In genomic region chr11:109088061-109088460, GRCh38 we compare ENCODE assay signal across 26 cellular contexts.
"Had no signal": no experiment of that assay in that cellular context is flagged by ENCODE, and none has a peak within 500 bp of the region (broad histone marks: within the 10 kb centered on the region; RNA-seq: fewer than 3 reads in every experiment).

No MANE protein-coding gene starts in this region.

- H3K27ac ChIP-seq: brain microvascular endothelial cell, gastrocnemius medialis, ovary, sigmoid colon, stomach, thyroid gland, upper lobe of right lung, WERI-Rb-1 had no signal

- H3K4me3 ChIP-seq: gastrocnemius medialis, ovary, sigmoid colon, stomach, thyroid gland, upper lobe of right lung had no signal

- DNase-seq: activated CD4-positive, alpha-beta memory T cell treated with anti-CD3 and anti-CD28 coated beads, Interleukin-2, amount 10 ng/mL, durations not matched to agents 7 days and 5 days; activated CD4-positive, alpha-beta T cell treated with anti-CD3 and anti-CD28 coated beads for 48 hours; activated CD8-positive, alpha-beta memory T cell treated with anti-CD3 and anti-CD28 coated beads, Interleukin-2, amount 50 U/mL, for 48 hours; activated gamma-delta T cell treated with Interleukin-2 at 50 U/mL for 16 hours; activated naive CD4-positive, alpha-beta T cell treated with anti-CD3 and anti-CD28 coated beads, Interleukin-2, amount 50 U/mL, for 16 hours; activated T-cell treated with anti-CD3 and anti-CD28 coated beads, Interleukin-2, amount 50 U/mL, for 24 hours; amniotic stem cell; brain microvascular endothelial cell; cortex of kidney; effector memory CD8-positive, alpha-beta T cell; erythroblast; gastrocnemius medialis; glutamatergic neuron; midbrain; naive thymus-derived CD4-positive, alpha-beta T cell; ovary; sigmoid colon; small intestine; stimulated activated CD4-positive, alpha-beta T cell treated with anti-CD3 and anti-CD28 coated beads, Interleukin-2, amount 100 ng/mL, for 24 hours; stimulated activated naive B cell treated with anti-CD40 and anti-IgM and Interleukin-4, amounts not matched to agents 10 μg/mL and 1 μg/mL and 100 μg/mL, for 72 hours; stomach; thyroid gland; upper lobe of right lung; WERI-Rb-1 had no signal

- ATAC-seq: activated CD4-positive, CD25-positive, alpha-beta regulatory T cell treated with anti-CD3 and anti-CD28 coated beads, Interleukin-2, amount 50 U/mL, for 24 hours; activated T-helper 17 cell treated with anti-CD3 and anti-CD28 coated beads, Interleukin-2, amount 50 U/mL, for 72 hours; effector memory CD8-positive, alpha-beta T cell; gastrocnemius medialis; naive thymus-derived CD4-positive, alpha-beta T cell; stimulated activated naive B cell treated with anti-CD40 and anti-IgM and Interleukin-4, amounts not matched to agents 10 μg/mL and 1 μg/mL and 100 μg/mL, for 72 hours; upper lobe of right lung had no signal

- H3K27me3 ChIP-seq: brain microvascular endothelial cell, gastrocnemius medialis, ovary, sigmoid colon, stomach, thyroid gland, upper lobe of right lung had no signal

- H3K9me3 ChIP-seq: gastrocnemius medialis, ovary, thyroid gland, upper lobe of right lung had no signal

- H3K4me1 ChIP-seq: gastrocnemius medialis, sigmoid colon, stomach, thyroid gland, upper lobe of right lung had no signal

- H3K36me3 ChIP-seq: brain microvascular endothelial cell, gastrocnemius medialis, ovary, sigmoid colon, stomach, thyroid gland, upper lobe of right lung, WERI-Rb-1 had no signal
